9 cellular contexts compared by ENCODE assay signal in genomic region chr3:57958642-57959406, GRCh38. TPM values are rescaled to one million over a fixed set of nuclear protein-coding genes. Genes with fewer than 3 reads are reported as not detected.
A peak's percentile ranks its signal among the peaks of the same experiment; 100 is the strongest.
DNase-seq lines count a peak whose midpoint lies in the region; ATAC-seq, FAIRE-seq and TF ChIP-seq lines count a peak whose summit lies in the region.
"Had no signal": no experiment of that assay in that cellular context is flagged by ENCODE, and none has a peak within 500 bp of the region (broad histone marks: within the 10 kb centered on the region; RNA-seq: fewer than 3 reads in every experiment).

No MANE protein-coding gene starts in this region.

- no peak for TF ChIP-seq CTCF in choroid plexus epithelial cell (conservative IDR thresholded peaks at IDR 0.05; ENCODE audit: low read depth, low read length)

- no peaks in the 10 kb centered on the region for H3K9me3 ChIP-seq in mucosa of stomach (ENCODE audit: control insufficient read depth, low read length)
- no peaks in the 10 kb centered on the region for H3K9me3 ChIP-seq in T-helper 17 cell (ENCODE audit: control insufficient read depth, low read length, poor library complexity, severe bottlenecking)

- H3K27me3 ChIP-seq in ACC112 (ENCODE audit: insufficient read depth, low read length) (no peaks in the 10 kb centered on the region), mucosa of stomach (ENCODE audit: control insufficient read depth, insufficient read depth, low read length) (no peaks in the 10 kb centered on the region)

- no peak for FAIRE-seq in frontal cortex (lab: Jason Lieb, UNC)

- no peaks in the 10 kb centered on the region for H3K27me3 Mint-ChIP-seq in T-helper 17 cell

- H3K4me3 ChIP-seq in ACC112 (ENCODE audit: low read depth, low read length) (peak overlapping the region; percentile 37; the same call in 1 of the 2 replicates), choroid plexus epithelial cell (ENCODE audit: low read depth, low read length) (no peak overlapping the region), mucosa of stomach (ENCODE audit: low read length) (no peak overlapping the region)

- H3K4me3 Mint-ChIP-seq in T-helper 17 cell, result no peak overlapping the region
- H3K4me3 Mint-ChIP-seq: CD4-positive, CD25-positive, alpha-beta regulatory T cell had no signal

- H2AFZ ChIP-seq in ACC112 (ENCODE audit: low read length, unreplicated experiment), result peak overlapping the region; percentile 55

- peaks cover 31% of the 10 kb centered on the region for H3K4me1 ChIP-seq in ACC112 (ENCODE audit: control insufficient read depth, insufficient read depth, low read length, unreplicated experiment)
- peaks cover 49% of the 10 kb centered on the region for H3K4me1 ChIP-seq in mucosa of stomach (ENCODE audit: control insufficient read depth, insufficient read depth, low read length)

- peak overlapping the region; percentile 10 for H3K9ac ChIP-seq in mucosa of stomach (ENCODE audit: low read length)

- H3K27ac Mint-ChIP-seq in T-helper 17 cell, result no peak overlapping the region
- H3K27ac Mint-ChIP-seq: CD4-positive, CD25-positive, alpha-beta regulatory T cell had no signal

- H3K79me2 ChIP-seq in ACC112 (ENCODE audit: control insufficient read depth, insufficient read depth, low read length, unreplicated experiment), result no peaks in the 10 kb centered on the region

- DNase-seq in choroid plexus epithelial cell (ENCODE audit: low read depth), result peak; percentile 39
- DNase-seq in frontal cortex (ENCODE audit: low spot score in 2 of 2), result no peak
- no peak for DNase-seq in T-helper 17 cell
- DNase-seq in KG1 (lab: John Stamatoyannopoulos, UW), result no peak
- DNase-seq: CD4-positive, CD25-positive, alpha-beta regulatory T cell had no signal

- peak; percentile 42 for ATAC-seq in HG03432 (IDR thresholded peaks at IDR 0.05; ENCODE audit: unreplicated experiment)
- no peak for ATAC-seq in GM18867 (IDR thresholded peaks at IDR 0.05; ENCODE audit: unreplicated experiment)
- ATAC-seq in T-helper 17 cell, result no peak

- no peaks in the 10 kb centered on the region for H3K36me3 ChIP-seq in ACC112 (ENCODE audit: insufficient read depth, low read length)
- H3K36me3 ChIP-seq in mucosa of stomach (ENCODE audit: control insufficient read depth, insufficient read depth, low read length), result no peaks in the 10 kb centered on the region

- H3K4me1 Mint-ChIP-seq in T-helper 17 cell, result no peaks in the 10 kb centered on the region

- peak overlapping the region; percentile 58 for H3K27ac ChIP-seq in ACC112 (ENCODE audit: low read depth, low read length)

- H3K36me3 Mint-ChIP-seq in T-helper 17 cell (ENCODE audit: low read depth), result peaks cover 3% of the 10 kb centered on the region
- H3K36me3 Mint-ChIP-seq: CD4-positive, CD25-positive, alpha-beta regulatory T cell had no signal

RNA-seq across cellular contexts. Expression of gene FLNB, which starts 49.4 kb away (rescaled TPM):
- 16.3 TPM for total RNA-seq in frontal cortex
- total RNA-seq in T-helper 17 cell, result 10 to 100 TPM; 41.1 to 42.5 TPM
